11 cellular contexts compared by ENCODE assay signal in the genomic region with DNA sequence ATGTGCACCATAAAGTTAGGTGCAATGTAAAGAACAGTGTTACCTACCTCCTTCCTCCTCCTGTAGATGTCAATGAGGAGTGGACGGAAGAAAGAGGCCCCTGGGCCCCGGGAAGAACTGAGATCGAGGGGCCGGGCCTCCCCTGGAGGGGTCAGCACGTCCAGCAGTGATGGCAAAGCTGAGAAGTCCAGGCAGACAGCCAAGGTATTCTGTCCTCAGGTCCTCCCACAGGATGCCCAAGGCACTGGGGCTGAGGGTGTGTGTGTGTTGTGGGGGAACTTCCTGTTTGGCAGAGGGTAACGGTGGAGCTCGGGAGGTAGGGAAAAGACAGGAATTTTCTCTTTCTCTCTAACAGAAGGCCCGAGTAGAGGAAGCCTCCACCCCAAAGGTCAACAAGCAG. TPM values are rescaled to one million over a fixed set of nuclear protein-coding genes. Genes with fewer than 3 reads are reported as not detected.
DNase-seq lines count a peak whose midpoint lies in the region; ATAC-seq, FAIRE-seq and TF ChIP-seq lines count a peak whose summit lies in the region.
"Had no signal": no experiment of that assay in that cellular context is flagged by ENCODE, and none has a peak within 500 bp of the region (broad histone marks: within the 10 kb centered on the region; RNA-seq: fewer than 3 reads in every experiment).

No MANE protein-coding gene starts in this region.

- H3K9me3 Mint-ChIP-seq in neural progenitor cell = peaks cover 2% of the 10 kb centered on the region

- peak; percentile 28; the same call in 1 of the 2 replicates for TF ChIP-seq POLR2A in Raji (IDR thresholded peaks at IDR 0.05; ENCODE audit: insufficient read depth, low read depth, low read length)
- TF ChIP-seq POLR2A in endothelial cell of umbilical vein (IDR thresholded peaks at IDR 0.05; ENCODE audit: low read depth, low read length) = no peak

- H3K36me3 ChIP-seq in BLaER1 treated with 17β-estradiol and CSF1 and Interleukin-3, amounts not matched to agents 10 nM and 100 nM = peaks cover 28 to 61% (median 48%) of the 10 kb centered on the region in 11 experiments
- H3K36me3 ChIP-seq in endothelial cell of umbilical vein (ENCODE audit: control insufficient read depth in 2 of 2, extremely low read depth in 1 of 2, insufficient read depth in 2 of 2, low read length in 2 of 2) = peaks cover 5 to 23% of the 10 kb centered on the region in 2 experiments
- no peaks in the 10 kb centered on the region for H3K36me3 ChIP-seq in neural progenitor cell

- peaks cover 57% of the 10 kb centered on the region for H3K4me1 Mint-ChIP-seq in neural progenitor cell

- no peak overlapping the region for H2AFZ ChIP-seq in endothelial cell of umbilical vein (ENCODE audit: low read depth, low read length)
- no peak overlapping the region for H2AFZ ChIP-seq in neural progenitor cell (replicated peaks)

- peak overlapping the region; percentile 13 to 98 (median 94); a peak in 18 of 22 replicates for H3K9ac ChIP-seq in BLaER1 treated with 17β-estradiol and CSF1 and Interleukin-3, amounts not matched to agents 10 nM and 100 nM
- H3K9ac ChIP-seq in endothelial cell of umbilical vein (replicated peaks; ENCODE audit: extremely low read depth, insufficient read depth, low read length) (peak overlapping the region; percentile 1), neural progenitor cell (no peak overlapping the region)

- ATAC-seq in HG03439 (IDR thresholded peaks at IDR 0.05; ENCODE audit: unreplicated experiment) = no peak

- peaks cover 5 to 72% (median 29%) of the 10 kb centered on the region in 11 experiments; a peak in 18 of 22 replicates for H4K20me1 ChIP-seq in BLaER1 treated with 17β-estradiol and CSF1 and Interleukin-3, amounts not matched to agents 10 nM and 100 nM
- H4K20me1 ChIP-seq in endothelial cell of umbilical vein (replicated peaks; ENCODE audit: control insufficient read depth, extremely low read depth, insufficient read depth, low read length) = peaks cover 8% of the 10 kb centered on the region
- peaks cover 67% of the 10 kb centered on the region for H4K20me1 ChIP-seq in neural progenitor cell (ENCODE audit: low read depth)

- no peaks in the 10 kb centered on the region for H3K9me1 ChIP-seq in endothelial cell of umbilical vein (replicated peaks; ENCODE audit: control insufficient read depth, extremely low read depth, insufficient read depth, low read length)

- H3K4me3 Mint-ChIP-seq in neural progenitor cell = peak overlapping the region; percentile 23

- intact Hi-C loops in endothelial cell of umbilical vein (cut with micrococcal nuclease) = no loop called here

- peak overlapping the region in 9 of 11 experiments; percentile 85 to 97 (median 96); a peak in 17 of 22 replicates for H3K27ac ChIP-seq in BLaER1 treated with 17β-estradiol and CSF1 and Interleukin-3, amounts not matched to agents 10 nM and 100 nM
- H3K27ac ChIP-seq in endothelial cell of umbilical vein (ENCODE audit: insufficient read depth, low read depth, low read length) (peak overlapping the region; percentile 31), neural progenitor cell (no peak overlapping the region)

- H3K27me3 Mint-ChIP-seq in neural progenitor cell (ENCODE audit: insufficient read depth, low read depth) = peaks cover 20% of the 10 kb centered on the region

- POLR2A ChIA-PET in endothelial cell of umbilical vein (lab: Charles Lee) = interaction anchor here (1.1 to 1.4 kb wide), 2 partner anchors 9 to 10 kb away, joined by 3 to 10 read pairs; a partner anchor contains a TSS

- H3K4me1 ChIP-seq in BLaER1 treated with 17β-estradiol and CSF1 and Interleukin-3, amounts not matched to agents 10 nM and 100 nM = peaks cover 76 to 93% (median 88%) of the 10 kb centered on the region in 10 experiments
- H3K4me1 ChIP-seq in endothelial cell of umbilical vein (ENCODE audit: control insufficient read depth, extremely low read depth, insufficient read depth, low read length) (peaks cover 37% of the 10 kb centered on the region), neural progenitor cell (peaks cover 24% of the 10 kb centered on the region)

- CTCF ChIA-PET in endothelial cell of umbilical vein (lab: Charles Lee) = interaction anchor here (0.6 to 3.0 kb wide), 7 partner anchors 9 to 65 kb away, joined by 3 to 23 read pairs (median 4); a partner anchor contains a TSS

- H3K27ac Mint-ChIP-seq in neural progenitor cell = no peak overlapping the region

- peaks cover 55% of the 10 kb centered on the region for H3F3A ChIP-seq in neural progenitor cell (ENCODE audit: low read depth)

- peaks cover 27% of the 10 kb centered on the region for H3K36me3 Mint-ChIP-seq in neural progenitor cell

- DNase-seq in endothelial cell of umbilical vein (ENCODE audit: low read depth, low spot score) (peak; percentile 56), neural progenitor cell (ENCODE audit: low spot score) (no peak), hippocampal formation (lab: John Stamatoyannopoulos, UW) (no peak), ecto neural progenitor cell (ENCODE audit: low spot score) (no peak)
- no peak for DNase-seq in stimulated activated CD4-positive, alpha-beta T cell treated with anti-CD3 and anti-CD28 coated beads, Interleukin-4, amount 100 ng/mL, for 4 hours
- DNase-seq: effector CD4-positive, alpha-beta T cell; NCI-H146 had no signal

- BruUV-seq in endothelial cell of umbilical vein (replicated peaks; lab: Mats Ljungman, UMichigan) = no TSS peak

- peak; percentile 81 for FAIRE-seq in endothelial cell of umbilical vein (lab: Jason Lieb, UNC)

- H3K79me2 ChIP-seq in endothelial cell of umbilical vein (ENCODE audit: control insufficient read depth, insufficient read depth, low read length) = peaks cover 41% of the 10 kb centered on the region
- peaks cover 64% of the 10 kb centered on the region for H3K79me2 ChIP-seq in neural progenitor cell (ENCODE audit: low read depth)

- dilution Hi-C loops in endothelial cell of umbilical vein (cut with MboI; ENCODE audit: extremely low pct_ligation_motif_present, low sequenced_read_pairs) = no loop called here

- TF ChIP-seq CTCF in endothelial cell of umbilical vein (IDR thresholded peaks at IDR 0.05; ENCODE audit: extremely low read depth in 1 of 2, insufficient read depth in 1 of 2, low read depth in 1 of 2, low read length in 2 of 2) = no peak
- TF ChIP-seq CTCF in neural progenitor cell (IDR thresholded peaks at IDR 0.05) = no peak

- H3K4me2 ChIP-seq in BLaER1 treated with 17β-estradiol and CSF1 and Interleukin-3, amounts not matched to agents 10 nM and 100 nM = peak overlapping the region; percentile 5 to 100 (median 98); a peak in 21 of 22 replicates
- no peak overlapping the region for H3K4me2 ChIP-seq in endothelial cell of umbilical vein (ENCODE audit: insufficient read depth, low read length)
- H3K4me2 ChIP-seq in neural progenitor cell = no peak overlapping the region

- no peaks in the 10 kb centered on the region for H3K9me3 ChIP-seq in BLaER1 treated with 17β-estradiol and CSF1 and Interleukin-3, amounts not matched to agents 10 nM and 100 nM (replicated peaks in 1 of 11)
- no peaks in the 10 kb centered on the region for H3K9me3 ChIP-seq in endothelial cell of umbilical vein (replicated peaks; ENCODE audit: control insufficient read depth, insufficient read depth, low read length)
- H3K9me3 ChIP-seq in neural progenitor cell (ENCODE audit: low read depth) = no peaks in the 10 kb centered on the region

- no peaks in the 10 kb centered on the region for H3K27me3 ChIP-seq in BLaER1 treated with 17β-estradiol and CSF1 and Interleukin-3, amounts not matched to agents 10 nM and 100 nM
- H3K27me3 ChIP-seq in endothelial cell of umbilical vein (ENCODE audit: control insufficient read depth in 2 of 2, insufficient read depth in 2 of 2, low read length in 2 of 2) (no peaks in the 10 kb centered on the region), neural progenitor cell (no peaks in the 10 kb centered on the region)

- H3K4me3 ChIP-seq in BLaER1 treated with 17β-estradiol and CSF1 and Interleukin-3, amounts not matched to agents 10 nM and 100 nM = no peak overlapping the region
- H3K4me3 ChIP-seq in endothelial cell of umbilical vein (replicated peaks in 1 of 3; ENCODE audit: insufficient read depth in 1 of 3, low read depth in 1 of 3, low read length in 3 of 3) (no peak overlapping the region), neural progenitor cell (no peak overlapping the region)

RNA-seq across cellular contexts. Expression of a gene that starts 6.4 kb away (rescaled TPM):
- total RNA-seq in endothelial cell of umbilical vein (117 and 122 TPM in 2 replicates), neural progenitor cell (ENCODE audit: low replicate concordance) (8.9 and 28.7 TPM in 2 replicates)
- 46.4 and 47.1 TPM in 2 replicates for polyA plus RNA-seq in endothelial cell of umbilical vein
- 31.7 and 35.8 TPM in 2 replicates for polyA plus RNA-seq in endothelial cell of umbilical vein (2011; cell fraction: cytosol; rRNA removed)
- 134 and 156 TPM in 2 replicates for polyA plus RNA-seq in endothelial cell of umbilical vein (2011; cell fraction: nucleus; rRNA removed)
- polyA plus RNA-seq in endothelial cell of umbilical vein (2012) = 74.8 and 89.8 TPM in 2 replicates
- 24.5 and 37.5 TPM in 2 replicates for polyA minus RNA-seq in endothelial cell of umbilical vein
- 29.7 TPM for polyA minus RNA-seq in endothelial cell of umbilical vein (2011; cell fraction: cytosol; rRNA and poly(A)+ RNA removed)
- polyA minus RNA-seq in endothelial cell of umbilical vein (2011; cell fraction: nucleus; rRNA and poly(A)+ RNA removed) = 38.0 and 73.8 TPM in 2 replicates

RNA-seq across cellular contexts. Expression of a gene that starts 9.5 kb away (rescaled TPM):
- total RNA-seq in endothelial cell of umbilical vein (not detected in 2 replicates), neural progenitor cell (ENCODE audit: low replicate concordance) (not detected in 2 replicates)
- polyA plus RNA-seq in endothelial cell of umbilical vein = not detected in 2 replicates
- polyA plus RNA-seq in endothelial cell of umbilical vein (2011; cell fraction: cytosol; rRNA removed) = not detected in 2 replicates
- polyA plus RNA-seq in endothelial cell of umbilical vein (2011; cell fraction: nucleus; rRNA removed) = not detected in 2 replicates
- polyA plus RNA-seq in endothelial cell of umbilical vein (2012) = not detected in 2 replicates
- not detected in 2 replicates for polyA minus RNA-seq in endothelial cell of umbilical vein
- not detected for polyA minus RNA-seq in endothelial cell of umbilical vein (2011; cell fraction: cytosol; rRNA and poly(A)+ RNA removed)
- not detected in 2 replicates for polyA minus RNA-seq in endothelial cell of umbilical vein (2011; cell fraction: nucleus; rRNA and poly(A)+ RNA removed)
- total RNA-seq: G401 had no signal

RNA-seq across cellular contexts. Expression of a gene that starts 9.7 kb away (rescaled TPM):
- total RNA-seq in endothelial cell of umbilical vein = 153 and 167 TPM in 2 replicates
- 729 and 802 TPM in 2 replicates for polyA plus RNA-seq in endothelial cell of umbilical vein
- 563 and 605 TPM in 2 replicates for polyA plus RNA-seq in endothelial cell of umbilical vein (2011; cell fraction: cytosol; rRNA removed)
- polyA plus RNA-seq in endothelial cell of umbilical vein (2011; cell fraction: nucleus; rRNA removed) = 175 and 212 TPM in 2 replicates
- polyA plus RNA-seq in endothelial cell of umbilical vein (2012) = 176 and 200 TPM in 2 replicates
- polyA minus RNA-seq in endothelial cell of umbilical vein = 79.2 and 103 TPM in 2 replicates
- 85.2 TPM for polyA minus RNA-seq in endothelial cell of umbilical vein (2011; cell fraction: cytosol; rRNA and poly(A)+ RNA removed)
- 26.8 and 44.8 TPM in 2 replicates for polyA minus RNA-seq in endothelial cell of umbilical vein (2011; cell fraction: nucleus; rRNA and poly(A)+ RNA removed)
- 314 and 399 TPM in 2 replicates for total RNA-seq in neural progenitor cell (ENCODE audit: low replicate concordance)

RNA-seq across cellular contexts. Expression of a gene that starts 17.0 kb away (rescaled TPM):
- total RNA-seq in endothelial cell of umbilical vein (1.6 and 1.8 TPM in 2 replicates), neural progenitor cell (ENCODE audit: low replicate concordance) (4.4 and 6.0 TPM in 2 replicates)
- 0.25 and 0.38 TPM in 2 replicates for polyA plus RNA-seq in endothelial cell of umbilical vein
- polyA plus RNA-seq in endothelial cell of umbilical vein (2011; cell fraction: cytosol; rRNA removed) = 0.18 and 0.41 TPM in 2 replicates
- 0.51 and 1.1 TPM in 2 replicates for polyA plus RNA-seq in endothelial cell of umbilical vein (2011; cell fraction: nucleus; rRNA removed)
- 0.29 and 0.55 TPM in 2 replicates for polyA plus RNA-seq in endothelial cell of umbilical vein (2012)
- polyA minus RNA-seq in endothelial cell of umbilical vein = 0.28 and 0.46 TPM in 2 replicates
- 9.4 TPM for polyA minus RNA-seq in endothelial cell of umbilical vein (2011; cell fraction: cytosol; rRNA and poly(A)+ RNA removed)
- polyA minus RNA-seq in endothelial cell of umbilical vein (2011; cell fraction: nucleus; rRNA and poly(A)+ RNA removed) = 0.48 and 2.4 TPM in 2 replicates

RNA-seq across cellular contexts. Expression of a gene that starts 19.7 kb away (rescaled TPM):
- total RNA-seq in endothelial cell of umbilical vein (13.8 and 18.6 TPM in 2 replicates), neural progenitor cell (ENCODE audit: low replicate concordance) (82.2 and 136 TPM in 2 replicates)
- 9.1 and 11.4 TPM in 2 replicates for polyA plus RNA-seq in endothelial cell of umbilical vein
- polyA plus RNA-seq in endothelial cell of umbilical vein (2011; cell fraction: cytosol; rRNA removed) = 11.0 and 11.2 TPM in 2 replicates
- 35.7 and 41.5 TPM in 2 replicates for polyA plus RNA-seq in endothelial cell of umbilical vein (2011; cell fraction: nucleus; rRNA removed)
- 18.1 and 20.0 TPM in 2 replicates for polyA plus RNA-seq in endothelial cell of umbilical vein (2012)
- 10.4 and 13.6 TPM in 2 replicates for polyA minus RNA-seq in endothelial cell of umbilical vein
- 9.3 TPM for polyA minus RNA-seq in endothelial cell of umbilical vein (2011; cell fraction: cytosol; rRNA and poly(A)+ RNA removed)
- polyA minus RNA-seq in endothelial cell of umbilical vein (2011; cell fraction: nucleus; rRNA and poly(A)+ RNA removed) = 4.6 TPM in 2 replicates

Comparison
In these comparisons a context has a peak if more than half of its experiments do, and no peak if none do; other contexts are left out.
1. H3K4me2 ChIP-seq: peak in BLaER1 treated with 17β-estradiol and CSF1 and Interleukin-3, amounts not matched to agents 10 nM and 100 nM (11 of 11); none in endothelial cell of umbilical vein (single experiment) and neural progenitor cell (single experiment).